Comparison of ENCODE assay signal across 16 cellular contexts in the genomic region with DNA sequence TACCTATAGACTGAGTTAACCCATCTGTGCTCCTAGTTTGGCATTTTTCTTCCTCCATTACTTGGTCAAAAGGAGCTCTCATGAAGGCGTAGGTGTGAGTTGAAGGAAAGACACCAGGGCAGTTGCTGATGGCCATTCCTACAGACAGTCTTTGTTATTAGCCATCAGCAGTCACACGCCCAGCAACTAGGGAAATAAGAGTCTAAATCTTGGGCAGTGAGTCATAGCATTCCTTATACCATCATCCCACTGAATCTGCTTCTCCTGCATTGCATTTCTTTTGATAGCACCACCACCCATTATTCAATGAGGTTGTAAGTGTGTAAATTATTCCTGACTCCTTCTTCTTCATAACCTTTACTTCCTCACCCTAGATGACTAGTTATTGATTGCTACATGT.
DNase-seq lines count a peak whose midpoint lies in the region; ATAC-seq and TF ChIP-seq lines count a peak whose summit lies in the region.
"Had no signal": no experiment of that assay in that cellular context is flagged by ENCODE, and none has a peak within 500 bp of the region (broad histone marks: within the 10 kb centered on the region; RNA-seq: fewer than 3 reads in every experiment).

No MANE protein-coding gene starts in this region.

- H2AK9ac ChIP-seq in IMR-90 (replicated peaks; ENCODE audit: low read depth, low read length, poor library complexity) = peak overlapping the region; percentile 52

- H3K4me3 ChIP-seq in IMR-90 (ENCODE audit: insufficient read depth, low read depth, low read length) (no peak overlapping the region), mammary epithelial cell (replicated peaks in 1 of 3; ENCODE audit: insufficient read depth in 1 of 3, low read depth in 2 of 3, low read length in 3 of 3) (no peak overlapping the region), mesenchymal stem cell (ENCODE audit: insufficient read depth in 1 of 2, low read depth in 1 of 2, low read length in 2 of 2) (no peak overlapping the region)
- no peak overlapping the region for H3K4me3 ChIP-seq in CD8-positive, alpha-beta memory T cell (ENCODE audit: low read length)
- H3K4me3 ChIP-seq: K562, upper lobe of right lung had no signal

- H3K27ac Mint-ChIP-seq in CD8-positive, alpha-beta memory T cell = no peak overlapping the region
- H3K27ac Mint-ChIP-seq: activated CD8-positive, alpha-beta T cell treated with anti-CD3 and anti-CD28 coated beads, Interleukin-2, amount 10 ng/mL, durations not matched to agents 7 days and 5 days had no signal

- H3K27me3 ChIP-seq in IMR-90 (ENCODE audit: control insufficient read depth, insufficient read depth, low read length) (no peaks in the 10 kb centered on the region), mammary epithelial cell (ENCODE audit: insufficient read depth, low read length) (no peaks in the 10 kb centered on the region), mesenchymal stem cell (ENCODE audit: control insufficient read depth in 1 of 2, insufficient read depth in 1 of 2, low read length in 2 of 2) (no peaks in the 10 kb centered on the region)
- no peaks in the 10 kb centered on the region for H3K27me3 ChIP-seq in CD8-positive, alpha-beta memory T cell (ENCODE audit: insufficient read depth, low read length, poor library complexity, severe bottlenecking)
- H3K27me3 ChIP-seq: BE2C, upper lobe of right lung had no signal

- H4K20me1 ChIP-seq in IMR-90 (ENCODE audit: insufficient read depth, low read length) (no peaks in the 10 kb centered on the region), mammary epithelial cell (ENCODE audit: insufficient read depth, low read length) (no peaks in the 10 kb centered on the region)

- H3K9me3 ChIP-seq in IMR-90 (ENCODE audit: control insufficient read depth, insufficient read depth, low read length) = peaks cover 5% of the 10 kb centered on the region
- H3K9me3 ChIP-seq in mammary epithelial cell (replicated peaks; ENCODE audit: insufficient read depth, low read length) = no peaks in the 10 kb centered on the region
- H3K9me3 ChIP-seq in mesenchymal stem cell (ENCODE audit: control insufficient read depth, low read length) = peaks cover 17% of the 10 kb centered on the region
- H3K9me3 ChIP-seq in CD8-positive, alpha-beta memory T cell (ENCODE audit: low read length) = peaks cover 5% of the 10 kb centered on the region
- H3K9me3 ChIP-seq: BE2C, upper lobe of right lung had no signal

- no peak for TF ChIP-seq POLR2A in IMR-90 (IDR thresholded peaks at IDR 0.05; ENCODE audit: low read depth, low read length)

- TF ChIP-seq RAD21 in IMR-90 (IDR thresholded peaks at IDR 0.05; ENCODE audit: low read length) = no peak

- H3K9me1 ChIP-seq in IMR-90 (ENCODE audit: insufficient read depth, low read length) = peaks cover 2% of the 10 kb centered on the region; the same call in 1 of the 2 replicates

- H3K4me2 ChIP-seq in IMR-90 (ENCODE audit: low read depth, low read length) = no peak overlapping the region
- no peak overlapping the region for H3K4me2 ChIP-seq in mammary epithelial cell (ENCODE audit: insufficient read depth, low read depth, low read length)
- no peak overlapping the region for H3K4me2 ChIP-seq in mesenchymal stem cell (ENCODE audit: low read length, poor library complexity, severe bottlenecking)

- TF ChIP-seq CTCF in IMR-90 (conservative IDR thresholded peaks at IDR 0.05; ENCODE audit: low read depth, low read length) = no peak
- TF ChIP-seq CTCF in mammary epithelial cell (conservative IDR thresholded peaks at IDR 0.05 in 1 of 2, IDR thresholded peaks at IDR 0.05 in 1 of 2; ENCODE audit: extremely low read depth in 1 of 2, insufficient read depth in 1 of 2, low read depth in 1 of 2, low read length in 2 of 2) = no peak

- BruUV-seq in IMR-90 (replicated peaks; lab: Mats Ljungman, UMichigan) (no TSS peak), mammary epithelial cell (replicated peaks; lab: Mats Ljungman, UMichigan) (no TSS peak)

- no peaks in the 10 kb centered on the region for H3K79me2 ChIP-seq in mammary epithelial cell (ENCODE audit: insufficient read depth, low read length)

- peak overlapping the region; percentile 80 for H3K4ac ChIP-seq in IMR-90 (ENCODE audit: low read depth, low read length)
- no peak overlapping the region for H3K4ac ChIP-seq in mesenchymal stem cell (ENCODE audit: low read depth in 1 of 2, low read length in 2 of 2)

- H4K5ac ChIP-seq in IMR-90 (ENCODE audit: low read depth, low read length) = no peak overlapping the region

- H4K91ac ChIP-seq in IMR-90 (ENCODE audit: insufficient read depth, low read depth, low read length) (peak overlapping the region; percentile 76; the same call in 1 of the 2 replicates), mesenchymal stem cell (ENCODE audit: low read length) (no peak overlapping the region)

- CTCF ChIA-PET in IMR-90 (lab: Yijun Ruan, JAX) (interaction anchor here (0.6 kb wide), 1 partner anchor 220 kb away, joined by 3 read pairs; no protein-coding TSS in a partner anchor), mammary epithelial cell (lab: Charles Lee; ENCODE audit: low non-redundant PET) (no interaction called here)
- CTCF ChIA-PET in CD8-positive, alpha-beta memory T cell (lab: Charles Lee) = no interaction called here

- no peak overlapping the region for H3K4me3 Mint-ChIP-seq in CD8-positive, alpha-beta memory T cell
- H3K4me3 Mint-ChIP-seq: activated CD8-positive, alpha-beta T cell treated with anti-CD3 and anti-CD28 coated beads, Interleukin-2, amount 10 ng/mL, durations not matched to agents 7 days and 5 days had no signal

- peak; percentile 89 for ATAC-seq in IMR-90 (ENCODE audit: low read depth)
- ATAC-seq: activated CD8-positive, alpha-beta T cell treated with anti-CD3 and anti-CD28 coated beads, Interleukin-2, amount 10 ng/mL, durations not matched to agents 7 days and 5 days; K562; upper lobe of right lung had no signal

- peak overlapping the region; percentile 27; the same call in 1 of the 2 replicates for H3K56ac ChIP-seq in IMR-90 (ENCODE audit: extremely low read depth, insufficient read depth, low read length)

- H3K36me3 ChIP-seq in IMR-90 (ENCODE audit: control insufficient read depth, insufficient read depth, low read length) (no peaks in the 10 kb centered on the region), mammary epithelial cell (ENCODE audit: insufficient read depth, low read length) (no peaks in the 10 kb centered on the region), mesenchymal stem cell (ENCODE audit: control insufficient read depth in 1 of 2, insufficient read depth in 2 of 2, low read depth in 1 of 2, low read length in 2 of 2) (no peaks in the 10 kb centered on the region)
- no peaks in the 10 kb centered on the region for H3K36me3 ChIP-seq in CD8-positive, alpha-beta memory T cell (ENCODE audit: insufficient read depth, low read length)
- H3K36me3 ChIP-seq: BE2C, upper lobe of right lung had no signal

- H2BK15ac ChIP-seq in IMR-90 (ENCODE audit: low read depth, low read length) = peak overlapping the region; percentile 95; the same call in 1 of the 3 replicates
- H2BK15ac ChIP-seq in mesenchymal stem cell (ENCODE audit: low read depth, poor library complexity, severe bottlenecking) = no peak overlapping the region

- H3K9ac ChIP-seq in IMR-90 (ENCODE audit: low read depth, low read length) (no peak overlapping the region), mammary epithelial cell (ENCODE audit: insufficient read depth, low read length) (no peak overlapping the region), mesenchymal stem cell (ENCODE audit: low read length) (peak overlapping the region; percentile 26)

- no peak overlapping the region for H2BK12ac ChIP-seq in mesenchymal stem cell (ENCODE audit: low read length in 2 of 2)

- H2BK120ac ChIP-seq in IMR-90 (ENCODE audit: low read depth, low read length) = peak overlapping the region; percentile 93
- H2BK120ac ChIP-seq in mesenchymal stem cell (ENCODE audit: low read depth, low read length) = no peak overlapping the region

- H2BK5ac ChIP-seq in IMR-90 (ENCODE audit: low read depth, low read length, poor library complexity, severe bottlenecking) (peak overlapping the region; percentile 89), mesenchymal stem cell (ENCODE audit: low read depth, low read length, poor library complexity, severe bottlenecking) (no peak overlapping the region)

- no peaks in the 10 kb centered on the region for H3K4me1 Mint-ChIP-seq in CD8-positive, alpha-beta memory T cell

- H3K18ac ChIP-seq in IMR-90 (ENCODE audit: low read depth, low read length) (peak overlapping the region; percentile 5; the same call in 1 of the 2 replicates), mesenchymal stem cell (ENCODE audit: low read depth in 1 of 2, low read length in 2 of 2) (no peak overlapping the region)

- H3K36me3 Mint-ChIP-seq in CD8-positive, alpha-beta memory T cell = no peaks in the 10 kb centered on the region

- H3K23ac ChIP-seq in IMR-90 (ENCODE audit: low read depth, low read length) = peak overlapping the region; percentile 89
- no peak overlapping the region for H3K23ac ChIP-seq in mesenchymal stem cell (ENCODE audit: low read length in 2 of 2)

- in situ Hi-C loops in IMR-90 (cut with MboI; ENCODE audit: low sequenced_read_pairs) = no loop called here
- in situ Hi-C loops in mammary epithelial cell (cut with MboI; ENCODE audit: low sequenced_read_pairs in 2 of 2) = no loop called here

- peaks cover 4 to 21% (median 12%) of the 10 kb centered on the region in 5 donors for H3K9me3 Mint-ChIP-seq in CD8-positive, alpha-beta memory T cell

- intact Hi-C loops in IMR-90 (cut with micrococcal nuclease) (loop anchor here (5.0 kb wide), 1 partner anchor 64 kb away; no protein-coding TSS in a partner anchor), mammary epithelial cell (cut with micrococcal nuclease) (no loop called here)

- H3K4me1 ChIP-seq in IMR-90 (ENCODE audit: control insufficient read depth, insufficient read depth, low read length) = peaks cover 8% of the 10 kb centered on the region; the same call in 1 of the 2 replicates
- H3K4me1 ChIP-seq in mammary epithelial cell (ENCODE audit: insufficient read depth, low read length) = no peaks in the 10 kb centered on the region
- H3K4me1 ChIP-seq in mesenchymal stem cell (ENCODE audit: control insufficient read depth, insufficient read depth, low read depth, low read length) = no peaks in the 10 kb centered on the region
- H3K4me1 ChIP-seq in CD8-positive, alpha-beta memory T cell (ENCODE audit: insufficient read depth, low read length) = no peaks in the 10 kb centered on the region
- H3K4me1 ChIP-seq: BE2C, upper lobe of right lung had no signal

- H3K27me3 Mint-ChIP-seq in CD8-positive, alpha-beta memory T cell = peaks cover 0 to 2% of the 10 kb centered on the region in 2 donors

- DNase-seq in AG08396 (ENCODE audit: low spot score) = peak; percentile 32
- peak; percentile 82 for DNase-seq in IMR-90
- peak; percentile 12 for DNase-seq in mammary epithelial cell
- DNase-seq in mesenchymal stem cell = peak; percentile 66
- no peak for DNase-seq in CD8-positive, alpha-beta memory T cell
- no peak for DNase-seq in stimulated activated CD4-positive, alpha-beta T cell treated with anti-CD3 and anti-CD28 coated beads, Interleukin-4, amount 100 ng/mL, for 4 hours
- no peak for DNase-seq in NCI-H1092 (lab: John Stamatoyannopoulos, UW)
- DNase-seq in NOMO-1 treated with DMSO at 0.1 percent for 48 hours (lab: John Stamatoyannopoulos, UW; ENCODE audit: unreplicated experiment) = no peak
- DNase-seq: activated CD8-positive, alpha-beta T cell treated with anti-CD3 and anti-CD28 coated beads, Interleukin-2, amount 10 ng/mL, durations not matched to agents 7 days and 5 days; activated gamma-delta T cell treated with Interleukin-2 at 50 U/mL for 16 hours; BE2C; caudate nucleus; NCI-H1694; NCI-H526; upper lobe of right lung had no signal

- dilution Hi-C loops in IMR-90 (cut with HindIII; ENCODE audit: low sequenced_read_pairs, unreplicated experiment) = no loop called here
- dilution Hi-C loops in mammary epithelial cell (cut with HindIII; ENCODE audit: low sequenced_read_pairs) = no loop called here

- H4K8ac ChIP-seq in IMR-90 (ENCODE audit: low read depth in 2 of 2, low read length in 2 of 2) (peak overlapping the region in 1 of 2 experiments; percentile 89; a peak in 2 of 4 replicates), mesenchymal stem cell (ENCODE audit: low read length) (no peak overlapping the region)

- H2AK5ac ChIP-seq in IMR-90 (ENCODE audit: low read depth, low read length) = no peak overlapping the region
- H2AK5ac ChIP-seq in mesenchymal stem cell (ENCODE audit: low read length, severe bottlenecking) = no peak overlapping the region

- H2BK20ac ChIP-seq in IMR-90 (ENCODE audit: low read depth, low read length) = peak overlapping the region; percentile 95

- H3K79me1 ChIP-seq in IMR-90 (ENCODE audit: low read depth in 1 of 2, low read length in 2 of 2) (no peaks in the 10 kb centered on the region), mesenchymal stem cell (replicated peaks; ENCODE audit: low read length, poor library complexity, severe bottlenecking) (no peaks in the 10 kb centered on the region)

- H3K14ac ChIP-seq in IMR-90 (replicated peaks; ENCODE audit: low read depth, low read length) (peak overlapping the region; percentile 82; the same call in 1 of the 2 replicates), mesenchymal stem cell (ENCODE audit: low read length in 2 of 2) (no peak overlapping the region)

- H3K27ac ChIP-seq in IMR-90 (ENCODE audit: insufficient read depth, low read length) (no peak overlapping the region), mammary epithelial cell (ENCODE audit: insufficient read depth, low read depth, low read length) (no peak overlapping the region), mesenchymal stem cell (ENCODE audit: low read length, poor library complexity, severe bottlenecking) (peak overlapping the region; percentile 13)
- H3K27ac ChIP-seq in CD8-positive, alpha-beta memory T cell (ENCODE audit: low read depth, low read length) = no peak overlapping the region
- H3K27ac ChIP-seq: upper lobe of right lung had no signal

- peak overlapping the region; percentile 73 for H2AFZ ChIP-seq in IMR-90 (replicated peaks; ENCODE audit: low read length, poor library complexity)
- no peak overlapping the region for H2AFZ ChIP-seq in mammary epithelial cell (ENCODE audit: low read depth, low read length)
- H2AFZ ChIP-seq in mesenchymal stem cell (ENCODE audit: low read depth, low read length) = no peak overlapping the region

- POLR2A ChIA-PET in IMR-90 (lab: Charles Lee; ENCODE audit: unreplicated experiment) = no interaction called here
- POLR2A ChIA-PET in CD8-positive, alpha-beta memory T cell (lab: Charles Lee) = no interaction called here

- no CpG with 5 or more reads among the region's 2 CpGs for WGBS in IMR-90 (ENCODE audit: extremely low coverage in 2 of 2, insufficient read length in 1 of 2), 2 experiments
- WGBS in mammary epithelial cell (ENCODE audit: low coverage, missing lambda C conversion rate) = 16% methylated on average over 2 of the region's 2 CpGs
- WGBS in mesenchymal stem cell = 33% methylated on average over 1 of the region's 2 CpGs

Comparison
In these comparisons a context has a peak if more than half of its experiments do, and no peak if none do; other contexts are left out.
1. DNase-seq: peak in AG08396 (single experiment), IMR-90 (single experiment), mammary epithelial cell (single experiment) and mesenchymal stem cell (single experiment); none in CD8-positive, alpha-beta memory T cell (0 of 5), stimulated activated CD4-positive, alpha-beta T cell treated with anti-CD3 and anti-CD28 coated beads, Interleukin-4, amount 100 ng/mL, for 4 hours (0 of 2), NCI-H1092 (single experiment) and NOMO-1 treated with DMSO at 0.1 percent for 48 hours (single experiment).